30 cellular contexts compared by ENCODE assay signal in genomic region chrX:86370927-86371326, GRCh38.
"Had no signal": no experiment of that assay in that cellular context is flagged by ENCODE, and none has a peak within 500 bp of the region (broad histone marks: within the 10 kb centered on the region; RNA-seq: fewer than 3 reads in every experiment).

No MANE protein-coding gene starts in this region.

- H3K79me2 ChIP-seq: parathyroid adenoma had no signal

- FAIRE-seq: urothelium cell line had no signal

- H3K4me3 ChIP-seq: neural progenitor cell, ovary, psoas muscle, skin epidermis, smooth muscle cell, spleen, suprapubic skin, testis, tibial artery, upper lobe of left lung, vagina had no signal

- DNase-seq: naive thymus-derived CD8-positive, alpha-beta T cell; occipital lobe; ovary; posterior cingulate gyrus; psoas muscle; right cardiac atrium; spleen; stimulated activated CD4-positive, alpha-beta T cell treated with anti-CD3 and anti-CD28 coated beads, Interleukin-12 subunit alpha, Interleukin-12 subunit beta, amount 100 ng/mL, for 4 hours; stimulated activated CD4-positive, alpha-beta T cell treated with anti-CD3 and anti-CD28 coated beads, Interleukin-1b, Interleukin-23, amount 100 ng/mL, for 48 hours; stimulated activated CD4-positive, alpha-beta T cell treated with anti-CD3 and anti-CD28 coated beads, Interleukin-4, amount 100 ng/mL, for 1 hour; stimulated activated CD4-positive, alpha-beta T cell treated with anti-CD3 and anti-CD28 coated beads, Interleukin-4, amount 100 ng/mL, for 4 hours; stimulated activated CD8-positive, alpha-beta memory T cell treated with anti-CD3 and anti-CD28 coated beads, Interleukin-4, amount 100 ng/mL, for 48 hours; stimulated activated naive CD4-positive, alpha-beta T cell; stimulated activated naive CD8-positive, alpha-beta T cell treated with anti-CD3 and anti-CD28 coated beads, Interleukin-15, amount 100 ng/mL, for 72 hours; stimulated activated naive CD8-positive, alpha-beta T cell treated with anti-CD3 and anti-CD28 coated beads, Interleukin-15, Interleukin-2, amounts not matched to agents 100 U/mL and 50 U/mL, for 24 hours; substantia nigra; testis; tibial artery; trophoblast cell; upper lobe of left lung had no signal

- H3K4me1 ChIP-seq: neural progenitor cell, parathyroid adenoma, psoas muscle, spleen, suprapubic skin, testis, tibial artery, upper lobe of left lung, vagina had no signal

- ATAC-seq: naive thymus-derived CD8-positive, alpha-beta T cell; natural killer cell treated with Interleukin-12 subunit alpha and Interleukin-12 subunit beta and Interleukin-15 and Interleukin-18, amount 100 ng/mL, for 72 hours; psoas muscle; right cardiac atrium; sciatic nerve; stimulated activated memory B cell treated with anti-CD40 and anti-IgM and Interleukin-4, amounts not matched to agents 10 μg/mL and 1 μg/mL and 100 μg/mL, for 72 hours; stimulated activated naive CD8-positive, alpha-beta T cell treated with anti-CD3 and anti-CD28 coated beads, Interleukin-15, amount 100 ng/mL, for 72 hours; stimulated activated naive CD8-positive, alpha-beta T cell treated with anti-CD3 and anti-CD28 coated beads, Interleukin-15, Interleukin-2, amounts not matched to agents 100 U/mL and 50 U/mL, for 24 hours had no signal

- H3K36me3 ChIP-seq: neural progenitor cell, ovary, spleen, suprapubic skin, tibial artery, upper lobe of left lung, vagina had no signal

- H3K4me2 ChIP-seq: neural progenitor cell, smooth muscle cell had no signal

- H3K27ac ChIP-seq: neural progenitor cell, ovary, parathyroid adenoma, psoas muscle, skin epidermis, spleen, suprapubic skin, testis, tibial artery, upper lobe of left lung, vagina had no signal

- H3K9ac ChIP-seq: neural progenitor cell, parathyroid adenoma had no signal

- H3K9me3 ChIP-seq: ovary, psoas muscle, spleen, suprapubic skin, testis, tibial artery, upper lobe of left lung, vagina had no signal

- H2AFZ ChIP-seq: neural progenitor cell, parathyroid adenoma had no signal

- H3K27me3 ChIP-seq: neural progenitor cell, ovary, spleen, suprapubic skin, testis, tibial artery, upper lobe of left lung, vagina had no signal
